ENCODE assay signal across 1 cellular context in the genomic region with DNA sequence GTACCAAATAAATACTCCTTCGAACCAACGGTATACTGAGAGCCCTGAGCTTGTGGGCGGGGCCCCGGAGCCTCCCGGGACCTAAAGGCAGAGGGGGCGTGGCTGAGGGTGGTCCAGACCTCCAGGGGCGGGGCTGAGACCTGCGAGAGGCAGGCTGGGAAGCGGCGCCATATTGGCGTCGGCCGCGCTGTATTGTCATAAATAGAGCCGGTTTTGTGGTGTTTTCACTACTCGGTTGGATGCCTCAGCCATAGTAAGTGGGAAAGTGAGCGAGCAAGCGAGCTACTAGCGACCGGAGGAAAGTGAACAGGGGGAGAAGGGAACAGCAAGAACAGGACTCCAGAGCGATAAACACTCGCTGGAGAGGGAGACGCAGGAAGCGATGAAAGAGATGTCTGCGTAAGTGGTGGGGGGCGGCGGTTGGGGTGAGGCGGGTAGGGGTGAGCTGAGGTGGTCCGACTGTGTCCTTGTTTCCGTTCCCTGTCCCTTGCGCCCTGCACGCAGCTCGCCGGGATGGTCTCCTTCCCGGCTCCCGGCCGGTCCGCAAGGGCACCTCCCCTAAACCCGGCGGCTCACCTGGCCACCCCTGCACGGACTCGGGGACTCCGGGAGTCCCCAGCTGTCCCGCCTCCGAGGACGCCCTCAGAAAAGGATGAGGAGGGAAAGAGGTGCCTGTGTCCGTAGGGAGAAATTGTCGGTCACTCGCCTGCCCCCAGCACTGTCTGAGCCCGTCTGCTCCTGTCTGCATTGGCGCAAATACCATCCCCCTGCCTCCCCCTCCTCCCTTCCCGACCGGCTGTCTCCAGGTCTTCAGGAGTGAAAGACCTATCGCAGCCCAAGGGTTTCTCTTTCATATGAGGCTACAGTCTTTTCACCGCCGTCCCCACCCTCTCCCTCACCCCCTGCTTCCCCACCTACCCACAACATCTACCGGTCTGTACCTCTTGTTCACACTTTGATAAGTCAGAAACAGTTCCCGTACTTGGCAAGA.
A peak's percentile ranks its signal among the peaks of the same experiment; 100 is the strongest.
TF ChIP-seq lines count a peak whose summit lies in the region.

A gene (plus strand): TSS at position 172 of the 991 bp plus-strand sequence. CDS start 211 bp downstream, at position 383.

TF ChIP-seq in HepG2, 621 proteins besides CTCF, POLR2A, EP300 and RAD21 (continued from another document and continues in another):
- TF ChIP-seq, protein P1, sequence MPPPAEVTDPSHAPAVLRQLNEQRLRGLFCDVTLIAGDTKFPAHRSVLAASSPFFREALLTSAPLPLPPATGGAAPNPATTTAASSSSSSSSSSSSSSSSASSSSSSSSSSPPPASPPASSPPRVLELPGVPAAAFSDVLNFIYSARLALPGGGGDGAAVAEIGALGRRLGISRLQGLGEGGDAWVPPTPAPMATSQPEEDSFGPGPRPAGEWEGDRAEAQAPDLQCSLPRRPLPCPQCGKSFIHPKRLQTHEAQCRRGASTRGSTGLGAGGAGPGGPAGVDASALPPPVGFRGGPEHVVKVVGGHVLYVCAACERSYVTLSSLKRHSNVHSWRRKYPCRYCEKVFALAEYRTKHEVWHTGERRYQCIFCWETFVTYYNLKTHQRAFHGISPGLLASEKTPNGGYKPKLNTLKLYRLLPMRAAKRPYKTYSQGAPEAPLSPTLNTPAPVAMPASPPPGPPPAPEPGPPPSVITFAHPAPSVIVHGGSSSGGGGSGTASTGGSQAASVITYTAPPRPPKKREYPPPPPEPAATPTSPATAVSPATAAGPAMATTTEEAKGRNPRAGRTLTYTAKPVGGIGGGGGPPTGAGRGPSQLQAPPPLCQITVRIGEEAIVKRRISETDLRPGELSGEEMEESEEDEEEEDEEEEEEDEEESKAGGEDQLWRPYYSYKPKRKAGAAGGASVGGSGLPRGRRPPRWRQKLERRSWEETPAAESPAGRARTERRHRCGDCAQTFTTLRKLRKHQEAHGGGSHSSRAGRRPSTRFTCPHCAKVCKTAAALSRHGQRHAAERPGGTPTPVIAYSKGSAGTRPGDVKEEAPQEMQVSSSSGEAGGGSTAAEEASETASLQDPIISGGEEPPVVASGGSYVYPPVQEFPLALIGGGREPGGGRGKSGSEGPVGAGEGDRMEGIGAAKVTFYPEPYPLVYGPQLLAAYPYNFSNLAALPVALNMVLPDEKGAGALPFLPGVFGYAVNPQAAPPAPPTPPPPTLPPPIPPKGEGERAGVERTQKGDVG (CRISPR knock-in tag; IDR thresholded peaks at IDR 0.05; ENCODE audit: borderline replicate concordance), result 0 out of 2 replicates have a peak, but pooled peaks have one; percentile 48
- TF ChIP-seq ZNF232 (CRISPR knock-in tag; IDR thresholded peaks at IDR 0.05; ENCODE audit: borderline replicate concordance), result peak; percentile 58; the same call in 1 of the 2 replicates
- TF ChIP-seq FOXC1 (CRISPR knock-in tag; IDR thresholded peaks at IDR 0.05; ENCODE audit: borderline replicate concordance), result peak; percentile 78; the same call in 1 of the 2 replicates
- peak; percentile 89 for TF ChIP-seq SAP130 (CRISPR knock-in tag; IDR thresholded peaks at IDR 0.05; ENCODE audit: low read depth)
- peak; percentile 75; the same call in 1 of the 2 replicates for TF ChIP-seq RFXAP (CRISPR knock-in tag; IDR thresholded peaks at IDR 0.05; ENCODE audit: borderline replicate concordance)
- TF ChIP-seq PHF20 (CRISPR knock-in tag; IDR thresholded peaks at IDR 0.05), result peak; percentile 80
- no peak for TF ChIP-seq ZNF496 (CRISPR knock-in tag; IDR thresholded peaks at IDR 0.05; ENCODE audit: insufficient replicate concordance)
- TF ChIP-seq ZNF839 (CRISPR knock-in tag; IDR thresholded peaks at IDR 0.05; ENCODE audit: borderline replicate concordance), result no peak
- TF ChIP-seq, protein P2, sequence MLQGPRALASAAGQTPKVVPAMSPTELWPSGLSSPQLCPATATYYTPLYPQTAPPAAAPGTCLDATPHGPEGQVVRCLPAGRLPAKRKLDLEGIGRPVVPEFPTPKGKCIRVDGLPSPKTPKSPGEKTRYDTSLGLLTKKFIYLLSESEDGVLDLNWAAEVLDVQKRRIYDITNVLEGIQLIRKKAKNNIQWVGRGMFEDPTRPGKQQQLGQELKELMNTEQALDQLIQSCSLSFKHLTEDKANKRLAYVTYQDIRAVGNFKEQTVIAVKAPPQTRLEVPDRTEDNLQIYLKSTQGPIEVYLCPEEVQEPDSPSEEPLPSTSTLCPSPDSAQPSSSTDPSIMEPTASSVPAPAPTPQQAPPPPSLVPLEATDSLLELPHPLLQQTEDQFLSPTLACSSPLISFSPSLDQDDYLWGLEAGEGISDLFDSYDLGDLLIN (CRISPR knock-in tag; IDR thresholded peaks at IDR 0.05; ENCODE audit: borderline replicate concordance), result 0 out of 2 replicates have a peak, but pooled peaks have one; percentile 16
- peak; percentile 67; the same call in 1 of the 2 replicates for TF ChIP-seq MXD4 (CRISPR knock-in tag; IDR thresholded peaks at IDR 0.05)
- TF ChIP-seq, protein P3, sequence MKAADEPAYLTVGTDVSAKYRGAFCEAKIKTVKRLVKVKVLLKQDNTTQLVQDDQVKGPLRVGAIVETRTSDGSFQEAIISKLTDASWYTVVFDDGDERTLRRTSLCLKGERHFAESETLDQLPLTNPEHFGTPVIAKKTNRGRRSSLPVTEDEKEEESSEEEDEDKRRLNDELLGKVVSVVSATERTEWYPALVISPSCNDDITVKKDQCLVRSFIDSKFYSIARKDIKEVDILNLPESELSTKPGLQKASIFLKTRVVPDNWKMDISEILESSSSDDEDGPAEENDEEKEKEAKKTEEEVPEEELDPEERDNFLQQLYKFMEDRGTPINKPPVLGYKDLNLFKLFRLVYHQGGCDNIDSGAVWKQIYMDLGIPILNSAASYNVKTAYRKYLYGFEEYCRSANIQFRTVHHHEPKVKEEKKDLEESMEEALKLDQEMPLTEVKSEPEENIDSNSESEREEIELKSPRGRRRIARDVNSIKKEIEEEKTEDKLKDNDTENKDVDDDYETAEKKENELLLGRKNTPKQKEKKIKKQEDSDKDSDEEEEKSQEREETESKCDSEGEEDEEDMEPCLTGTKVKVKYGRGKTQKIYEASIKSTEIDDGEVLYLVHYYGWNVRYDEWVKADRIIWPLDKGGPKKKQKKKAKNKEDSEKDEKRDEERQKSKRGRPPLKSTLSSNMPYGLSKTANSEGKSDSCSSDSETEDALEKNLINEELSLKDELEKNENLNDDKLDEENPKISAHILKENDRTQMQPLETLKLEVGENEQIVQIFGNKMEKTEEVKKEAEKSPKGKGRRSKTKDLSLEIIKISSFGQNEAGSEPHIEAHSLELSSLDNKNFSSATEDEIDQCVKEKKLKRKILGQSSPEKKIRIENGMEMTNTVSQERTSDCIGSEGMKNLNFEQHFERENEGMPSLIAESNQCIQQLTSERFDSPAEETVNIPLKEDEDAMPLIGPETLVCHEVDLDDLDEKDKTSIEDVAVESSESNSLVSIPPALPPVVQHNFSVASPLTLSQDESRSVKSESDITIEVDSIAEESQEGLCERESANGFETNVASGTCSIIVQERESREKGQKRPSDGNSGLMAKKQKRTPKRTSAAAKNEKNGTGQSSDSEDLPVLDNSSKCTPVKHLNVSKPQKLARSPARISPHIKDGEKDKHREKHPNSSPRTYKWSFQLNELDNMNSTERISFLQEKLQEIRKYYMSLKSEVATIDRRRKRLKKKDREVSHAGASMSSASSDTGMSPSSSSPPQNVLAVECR (CRISPR knock-in tag; IDR thresholded peaks at IDR 0.05; ENCODE audit: borderline replicate concordance), result peak; percentile 87
- TF ChIP-seq TGIF2 (CRISPR knock-in tag; IDR thresholded peaks at IDR 0.05), result peak; percentile 88
- no peak for TF ChIP-seq ZNF260 (CRISPR knock-in tag; IDR thresholded peaks at IDR 0.05; ENCODE audit: borderline replicate concordance, low read depth)
- 0 out of 2 replicates have a peak, but pooled peaks have one; percentile 61 for TF ChIP-seq MAZ (IDR thresholded peaks at IDR 0.05; ENCODE audit: borderline replicate concordance, low read depth, low read length)
- peak; percentile 57; the same call in 1 of the 2 replicates for TF ChIP-seq MAZ (CRISPR knock-in tag; IDR thresholded peaks at IDR 0.05; ENCODE audit: low read depth)
- TF ChIP-seq CREB1 (IDR thresholded peaks at IDR 0.05), result no peak
- TF ChIP-seq CREB1 (CRISPR knock-in tag; IDR thresholded peaks at IDR 0.05), result no peak
- no peak for TF ChIP-seq RELA (CRISPR knock-in tag; IDR thresholded peaks at IDR 0.05)
- 0 out of 2 replicates have a peak, but pooled peaks have one; percentile 66 for TF ChIP-seq KLF12 (CRISPR knock-in tag; IDR thresholded peaks at IDR 0.05; ENCODE audit: borderline replicate concordance)
- peak; percentile 26; the same call in 1 of the 2 replicates for TF ChIP-seq SMAD3 (CRISPR knock-in tag; IDR thresholded peaks at IDR 0.05)
- TF ChIP-seq ZNF761 (CRISPR knock-in tag; conservative IDR thresholded peaks at IDR 0.05), result 0 out of 2 replicates have a peak, but pooled peaks have one; percentile 3
- TF ChIP-seq NR1H2 (CRISPR knock-in tag; IDR thresholded peaks at IDR 0.05; ENCODE audit: borderline replicate concordance, low read depth), result no peak
- TF ChIP-seq SP5 (CRISPR knock-in tag; IDR thresholded peaks at IDR 0.05; ENCODE audit: borderline replicate concordance, low read depth), result peak; percentile 77; the same call in 1 of the 2 replicates
- TF ChIP-seq, protein P4, sequence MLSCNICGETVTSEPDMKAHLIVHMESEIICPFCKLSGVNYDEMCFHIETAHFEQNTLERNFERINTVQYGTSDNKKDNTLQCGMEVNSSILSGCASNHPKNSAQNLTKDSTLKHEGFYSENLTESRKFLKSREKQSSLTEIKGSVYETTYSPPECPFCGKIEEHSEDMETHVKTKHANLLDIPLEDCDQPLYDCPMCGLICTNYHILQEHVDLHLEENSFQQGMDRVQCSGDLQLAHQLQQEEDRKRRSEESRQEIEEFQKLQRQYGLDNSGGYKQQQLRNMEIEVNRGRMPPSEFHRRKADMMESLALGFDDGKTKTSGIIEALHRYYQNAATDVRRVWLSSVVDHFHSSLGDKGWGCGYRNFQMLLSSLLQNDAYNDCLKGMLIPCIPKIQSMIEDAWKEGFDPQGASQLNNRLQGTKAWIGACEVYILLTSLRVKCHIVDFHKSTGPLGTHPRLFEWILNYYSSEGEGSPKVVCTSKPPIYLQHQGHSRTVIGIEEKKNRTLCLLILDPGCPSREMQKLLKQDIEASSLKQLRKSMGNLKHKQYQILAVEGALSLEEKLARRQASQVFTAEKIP (CRISPR knock-in tag; IDR thresholded peaks at IDR 0.05; ENCODE audit: borderline replicate concordance), result no peak
- peak; percentile 84 for TF ChIP-seq ZSCAN25 (CRISPR knock-in tag; IDR thresholded peaks at IDR 0.05)
- TF ChIP-seq TMF1 (CRISPR knock-in tag; IDR thresholded peaks at IDR 0.05; ENCODE audit: low read depth), result no peak
- peak; percentile 61; the same call in 1 of the 2 replicates for TF ChIP-seq CCDC6 (CRISPR knock-in tag; IDR thresholded peaks at IDR 0.05)
- TF ChIP-seq NFRKB (IDR thresholded peaks at IDR 0.05), result no peak
- no peak for TF ChIP-seq SALL2 (CRISPR knock-in tag; IDR thresholded peaks at IDR 0.05)
- TF ChIP-seq KAT7 (CRISPR knock-in tag; IDR thresholded peaks at IDR 0.05; ENCODE audit: borderline replicate concordance), result peak; percentile 87; the same call in 1 of the 2 replicates
- TF ChIP-seq ZNF570 (CRISPR knock-in tag; IDR thresholded peaks at IDR 0.05; ENCODE audit: borderline replicate concordance), result no peak
- TF ChIP-seq, protein P5, sequence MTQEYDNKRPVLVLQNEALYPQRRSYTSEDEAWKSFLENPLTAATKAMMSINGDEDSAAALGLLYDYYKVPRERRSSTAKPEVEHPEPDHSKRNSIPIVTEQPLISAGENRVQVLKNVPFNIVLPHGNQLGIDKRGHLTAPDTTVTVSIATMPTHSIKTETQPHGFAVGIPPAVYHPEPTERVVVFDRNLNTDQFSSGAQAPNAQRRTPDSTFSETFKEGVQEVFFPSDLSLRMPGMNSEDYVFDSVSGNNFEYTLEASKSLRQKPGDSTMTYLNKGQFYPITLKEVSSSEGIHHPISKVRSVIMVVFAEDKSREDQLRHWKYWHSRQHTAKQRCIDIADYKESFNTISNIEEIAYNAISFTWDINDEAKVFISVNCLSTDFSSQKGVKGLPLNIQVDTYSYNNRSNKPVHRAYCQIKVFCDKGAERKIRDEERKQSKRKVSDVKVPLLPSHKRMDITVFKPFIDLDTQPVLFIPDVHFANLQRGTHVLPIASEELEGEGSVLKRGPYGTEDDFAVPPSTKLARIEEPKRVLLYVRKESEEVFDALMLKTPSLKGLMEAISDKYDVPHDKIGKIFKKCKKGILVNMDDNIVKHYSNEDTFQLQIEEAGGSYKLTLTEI (CRISPR knock-in tag; conservative IDR thresholded peaks at IDR 0.05), result no peak
- TF ChIP-seq, protein P6, sequence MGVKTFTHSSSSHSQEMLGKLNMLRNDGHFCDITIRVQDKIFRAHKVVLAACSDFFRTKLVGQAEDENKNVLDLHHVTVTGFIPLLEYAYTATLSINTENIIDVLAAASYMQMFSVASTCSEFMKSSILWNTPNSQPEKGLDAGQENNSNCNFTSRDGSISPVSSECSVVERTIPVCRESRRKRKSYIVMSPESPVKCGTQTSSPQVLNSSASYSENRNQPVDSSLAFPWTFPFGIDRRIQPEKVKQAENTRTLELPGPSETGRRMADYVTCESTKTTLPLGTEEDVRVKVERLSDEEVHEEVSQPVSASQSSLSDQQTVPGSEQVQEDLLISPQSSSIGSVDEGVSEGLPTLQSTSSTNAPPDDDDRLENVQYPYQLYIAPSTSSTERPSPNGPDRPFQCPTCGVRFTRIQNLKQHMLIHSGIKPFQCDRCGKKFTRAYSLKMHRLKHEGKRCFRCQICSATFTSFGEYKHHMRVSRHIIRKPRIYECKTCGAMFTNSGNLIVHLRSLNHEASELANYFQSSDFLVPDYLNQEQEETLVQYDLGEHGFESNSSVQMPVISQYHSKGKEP (CRISPR knock-in tag; IDR thresholded peaks at IDR 0.05), result no peak
- TF ChIP-seq HDAC1 (CRISPR knock-in tag; IDR thresholded peaks at IDR 0.05), result peak; percentile 73
- TF ChIP-seq ZNF121 (CRISPR knock-in tag; IDR thresholded peaks at IDR 0.05), result 0 out of 2 replicates have a peak, but pooled peaks have one; percentile 22
- no peak for TF ChIP-seq TOE1 (CRISPR knock-in tag; IDR thresholded peaks at IDR 0.05)
- no peak for TF ChIP-seq ZFP1 (CRISPR knock-in tag; IDR thresholded peaks at IDR 0.05)
- TF ChIP-seq ARNT (IDR thresholded peaks at IDR 0.05), result no peak
- TF ChIP-seq ATAD3A (CRISPR knock-in tag; IDR thresholded peaks at IDR 0.05), result no peak
- TF ChIP-seq, protein P7, sequence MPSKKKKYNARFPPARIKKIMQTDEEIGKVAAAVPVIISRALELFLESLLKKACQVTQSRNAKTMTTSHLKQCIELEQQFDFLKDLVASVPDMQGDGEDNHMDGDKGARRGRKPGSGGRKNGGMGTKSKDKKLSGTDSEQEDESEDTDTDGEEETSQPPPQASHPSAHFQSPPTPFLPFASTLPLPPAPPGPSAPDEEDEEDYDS (CRISPR knock-in tag; IDR thresholded peaks at IDR 0.05), result peak; percentile 98
- no peak; the same call in 1 of the 2 replicates for TF ChIP-seq ZNF558 (CRISPR knock-in tag; IDR thresholded peaks at IDR 0.05; ENCODE audit: borderline replicate concordance)
- TF ChIP-seq KLF6 (CRISPR knock-in tag; IDR thresholded peaks at IDR 0.05), result peak; percentile 76; the same call in 1 of the 2 replicates
- TF ChIP-seq, protein P8, sequence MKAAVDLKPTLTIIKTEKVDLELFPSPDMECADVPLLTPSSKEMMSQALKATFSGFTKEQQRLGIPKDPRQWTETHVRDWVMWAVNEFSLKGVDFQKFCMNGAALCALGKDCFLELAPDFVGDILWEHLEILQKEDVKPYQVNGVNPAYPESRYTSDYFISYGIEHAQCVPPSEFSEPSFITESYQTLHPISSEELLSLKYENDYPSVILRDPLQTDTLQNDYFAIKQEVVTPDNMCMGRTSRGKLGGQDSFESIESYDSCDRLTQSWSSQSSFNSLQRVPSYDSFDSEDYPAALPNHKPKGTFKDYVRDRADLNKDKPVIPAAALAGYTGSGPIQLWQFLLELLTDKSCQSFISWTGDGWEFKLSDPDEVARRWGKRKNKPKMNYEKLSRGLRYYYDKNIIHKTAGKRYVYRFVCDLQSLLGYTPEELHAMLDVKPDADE (CRISPR knock-in tag; IDR thresholded peaks at IDR 0.05), result no peak
- peak; percentile 28; the same call in 1 of the 2 replicates for TF ChIP-seq TBX2 (CRISPR knock-in tag; IDR thresholded peaks at IDR 0.05; ENCODE audit: borderline replicate concordance)
- no peak for TF ChIP-seq SIN3B (IDR thresholded peaks at IDR 0.05; ENCODE audit: low read length)
- TF ChIP-seq MEF2D (CRISPR knock-in tag; IDR thresholded peaks at IDR 0.05), result peak; percentile 32; the same call in 1 of the 2 replicates
